In the genomic region with DNA sequence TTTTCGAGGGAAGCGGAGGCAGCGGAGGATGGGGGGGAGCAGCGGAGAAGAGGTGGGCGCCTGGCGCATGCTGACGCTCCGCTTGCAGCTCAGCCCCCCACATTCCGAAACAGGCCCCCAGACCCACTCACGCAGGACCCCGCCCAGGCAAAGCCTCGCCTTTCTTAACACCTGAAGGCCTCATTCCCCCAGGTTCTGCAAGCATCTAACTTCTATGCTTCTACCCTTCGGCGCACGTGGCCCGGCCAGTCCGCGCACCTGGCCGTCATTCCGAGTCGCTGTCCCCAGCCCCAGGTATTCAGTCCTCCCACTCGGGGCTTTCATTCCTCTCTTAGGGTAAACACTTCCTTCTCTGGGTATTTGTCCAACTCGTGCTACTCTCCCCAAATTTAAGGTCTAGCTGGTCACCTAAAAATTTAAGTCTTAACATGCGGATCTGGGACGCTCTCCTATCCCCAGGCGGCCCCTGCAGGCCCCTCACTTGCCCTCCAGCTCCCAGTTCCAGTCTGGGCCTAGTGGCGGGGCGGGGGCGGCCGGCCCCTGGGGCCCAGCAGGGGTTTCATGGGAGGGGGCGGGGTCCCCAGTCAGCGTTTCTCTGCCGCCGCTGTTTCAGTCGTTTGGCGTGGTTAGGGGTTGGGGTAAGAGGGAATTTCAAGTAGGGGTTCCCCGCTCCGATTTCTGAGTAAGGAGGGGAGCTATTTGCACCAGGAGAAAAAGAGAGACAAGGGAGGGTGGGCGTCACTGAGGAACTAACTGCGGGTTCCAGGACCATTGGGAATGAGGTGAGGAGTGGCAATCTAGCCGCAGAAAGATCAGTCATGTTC, we compare ENCODE assay signal across 8 cellular contexts. TPM values are rescaled to one million over a fixed set of nuclear protein-coding genes. Genes with fewer than 3 reads are reported as not detected.
DNase-seq lines count a peak whose midpoint lies in the region; ATAC-seq and TF ChIP-seq lines count a peak whose summit lies in the region.

No MANE protein-coding gene starts in this region.

- peak overlapping the region; percentile 83 for H3K4me3 Mint-ChIP-seq in T-helper 1 cell treated with Interleukin-12 subunit alpha and Interleukin-12 subunit beta and Interleukin-4 antibody, amounts not matched to agents 30 μg/mL and 1 μg/mL, for 36 hours
- peak overlapping the region; percentile 99 for H3K4me3 Mint-ChIP-seq in dendritic cell treated with granulocyte-macrophage colony-stimulating factor and Interleukin-4, amounts not matched to agents 40 ng/mL and 50 ng/mL, for 4 days

- H3K36me3 ChIP-seq in HEK293 (ENCODE audit: control insufficient read depth in 2 of 2, insufficient read depth in 1 of 2, low read length in 2 of 2) = no peaks in the 10 kb centered on the region
- no peaks in the 10 kb centered on the region for H3K36me3 ChIP-seq in muscle layer of colon (ENCODE audit: insufficient read depth, low read length)
- H3K36me3 ChIP-seq in tibial nerve = no peaks in the 10 kb centered on the region

- no peak for DNase-seq in tibial nerve (ENCODE audit: low spot score in 2 of 2)

- POLR2A ChIA-PET in HEK293 (lab: Yijun Ruan, JAX) = interaction anchor here (0.7 to 1.8 kb wide), 7 partner anchors 12 to 79 kb away, joined by 3 to 8 read pairs (median 3); partner anchors contain the start of genes ADAM15, EFNA3, FLAD1 and PBXIP1

- intact Hi-C loops in dendritic cell treated with granulocyte-macrophage colony-stimulating factor and Interleukin-4, amounts not matched to agents 40 ng/mL and 50 ng/mL, for 4 days (cut with micrococcal nuclease) = loop anchor here (1.0 to 5.0 kb wide), 3 partner anchors 17 to 38 kb away; partner anchors contain the start of genes FLAD1 and PYGO2

- 1 to 3% methylated on average over 33 to 40 of the region's 41 CpGs for WGBS in tibial nerve, 2 donors

- no peak for TF ChIP-seq EP300 in tibial nerve (IDR thresholded peaks at IDR 0.05)

- H3K27ac Mint-ChIP-seq in T-helper 1 cell treated with Interleukin-12 subunit alpha and Interleukin-12 subunit beta and Interleukin-4 antibody, amounts not matched to agents 30 μg/mL and 1 μg/mL, for 36 hours = peak overlapping the region; percentile 93
- H3K27ac Mint-ChIP-seq in dendritic cell treated with granulocyte-macrophage colony-stimulating factor and Interleukin-4, amounts not matched to agents 40 ng/mL and 50 ng/mL, for 4 days = peak overlapping the region; percentile 100

- ATAC-seq in HG03457 (IDR thresholded peaks at IDR 0.05; ENCODE audit: unreplicated experiment) = no peak
- ATAC-seq in HG03025 (IDR thresholded peaks at IDR 0.05; ENCODE audit: low FRiP score, unreplicated experiment) = no peak

- no peaks in the 10 kb centered on the region for H3K27me3 Mint-ChIP-seq in T-helper 1 cell treated with Interleukin-12 subunit alpha and Interleukin-12 subunit beta and Interleukin-4 antibody, amounts not matched to agents 30 μg/mL and 1 μg/mL, for 36 hours (ENCODE audit: low read depth)
- no peaks in the 10 kb centered on the region for H3K27me3 Mint-ChIP-seq in dendritic cell treated with granulocyte-macrophage colony-stimulating factor and Interleukin-4, amounts not matched to agents 40 ng/mL and 50 ng/mL, for 4 days

- H3K9me3 Mint-ChIP-seq in T-helper 1 cell treated with Interleukin-12 subunit alpha and Interleukin-12 subunit beta and Interleukin-4 antibody, amounts not matched to agents 30 μg/mL and 1 μg/mL, for 36 hours = no peaks in the 10 kb centered on the region
- H3K9me3 Mint-ChIP-seq in dendritic cell treated with granulocyte-macrophage colony-stimulating factor and Interleukin-4, amounts not matched to agents 40 ng/mL and 50 ng/mL, for 4 days = no peaks in the 10 kb centered on the region

- H3K27me3 ChIP-seq in muscle layer of colon (ENCODE audit: control insufficient read depth in 1 of 2, insufficient read depth in 2 of 2, low read length in 2 of 2) = no peaks in the 10 kb centered on the region
- no peaks in the 10 kb centered on the region for H3K27me3 ChIP-seq in tibial nerve

- H3K9me3 ChIP-seq in HEK293 (ENCODE audit: control insufficient read depth, insufficient read depth, low read depth, low read length) (no peaks in the 10 kb centered on the region), muscle layer of colon (ENCODE audit: low read length) (no peaks in the 10 kb centered on the region), tibial nerve (no peaks in the 10 kb centered on the region)

- H3K4me1 Mint-ChIP-seq in T-helper 1 cell treated with Interleukin-12 subunit alpha and Interleukin-12 subunit beta and Interleukin-4 antibody, amounts not matched to agents 30 μg/mL and 1 μg/mL, for 36 hours (ENCODE audit: low read depth) = peaks cover 34% of the 10 kb centered on the region
- peaks cover 66% of the 10 kb centered on the region for H3K4me1 Mint-ChIP-seq in dendritic cell treated with granulocyte-macrophage colony-stimulating factor and Interleukin-4, amounts not matched to agents 40 ng/mL and 50 ng/mL, for 4 days (ENCODE audit: low read depth)

- CTCF ChIA-PET in HEK293 (lab: Yijun Ruan, JAX) = interaction anchor here (0.6 to 8.9 kb wide), 26 partner anchors 8 to 1323 kb away, joined by 3 to 55 read pairs (median 4); partner anchors contain the start of genes FLAD1, PBXIP1, PYGO2 and SHC1

- H3K4me1 ChIP-seq in HEK293 (ENCODE audit: control insufficient read depth, insufficient read depth, low read length) (peaks cover 13% of the 10 kb centered on the region), muscle layer of colon (ENCODE audit: insufficient read depth, low read length) (peaks cover 16% of the 10 kb centered on the region), tibial nerve (peaks cover 0 to 47% (median 22%) of the 10 kb centered on the region in 4 donors)

- no peak for TF ChIP-seq POLR2A in tibial nerve (IDR thresholded peaks at IDR 0.05)

- peaks cover 5% of the 10 kb centered on the region for H3K36me3 Mint-ChIP-seq in T-helper 1 cell treated with Interleukin-12 subunit alpha and Interleukin-12 subunit beta and Interleukin-4 antibody, amounts not matched to agents 30 μg/mL and 1 μg/mL, for 36 hours (ENCODE audit: low read depth)
- H3K36me3 Mint-ChIP-seq in dendritic cell treated with granulocyte-macrophage colony-stimulating factor and Interleukin-4, amounts not matched to agents 40 ng/mL and 50 ng/mL, for 4 days (ENCODE audit: low read depth) = peaks cover 38% of the 10 kb centered on the region

- TF ChIP-seq CTCF in C4-2B (conservative IDR thresholded peaks at IDR 0.05) = no peak
- TF ChIP-seq CTCF in HEK293 (tag by site-specific recombination; IDR thresholded peaks at IDR 0.05) = no peak
- TF ChIP-seq CTCF in tibial nerve (IDR thresholded peaks at IDR 0.05) = peak in 1 of 5 experiments; percentile 16

- H3K4me3 ChIP-seq in HEK293 (ENCODE audit: low read depth, low read length) (peak overlapping the region; percentile 11; the same call in 1 of the 2 replicates), muscle layer of colon (ENCODE audit: low read depth in 1 of 2, low read length in 2 of 2) (peak overlapping the region; percentile 52 to 75), tibial nerve (peak overlapping the region; percentile 58 to 94 (median 78))

- H3K27ac ChIP-seq in C4-2B = peak overlapping the region; percentile 99
- peak overlapping the region; percentile 77 for H3K27ac ChIP-seq in HEK293 (ENCODE audit: extremely low read depth, low read depth, low read length)
- peak overlapping the region; percentile 95 for H3K27ac ChIP-seq in muscle layer of colon (ENCODE audit: low read depth, low read length)
- H3K27ac ChIP-seq in tibial nerve = peak overlapping the region; percentile 88 to 99 (median 98)

- H3K9ac ChIP-seq in muscle layer of colon (ENCODE audit: low read length) = peak overlapping the region; percentile 94

TF ChIP-seq in HEK293, 187 proteins besides CTCF, POLR2A, EP300 and RAD21 (continues in another document):
- no peak for TF ChIP-seq ZNF645 (tag by site-specific recombination; IDR thresholded peaks at IDR 0.05)
- TF ChIP-seq, protein P1, sequence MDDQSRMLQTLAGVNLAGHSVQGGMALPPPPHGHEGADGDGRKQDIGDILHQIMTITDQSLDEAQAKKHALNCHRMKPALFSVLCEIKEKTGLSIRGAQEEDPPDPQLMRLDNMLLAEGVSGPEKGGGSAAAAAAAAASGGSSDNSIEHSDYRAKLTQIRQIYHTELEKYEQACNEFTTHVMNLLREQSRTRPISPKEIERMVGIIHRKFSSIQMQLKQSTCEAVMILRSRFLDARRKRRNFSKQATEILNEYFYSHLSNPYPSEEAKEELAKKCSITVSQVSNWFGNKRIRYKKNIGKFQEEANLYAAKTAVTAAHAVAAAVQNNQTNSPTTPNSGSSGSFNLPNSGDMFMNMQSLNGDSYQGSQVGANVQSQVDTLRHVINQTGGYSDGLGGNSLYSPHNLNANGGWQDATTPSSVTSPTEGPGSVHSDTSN (CRISPR knock-in tag; IDR thresholded peaks at IDR 0.05) = no peak
- no peak for TF ChIP-seq HIC1 (tag by site-specific recombination; IDR thresholded peaks at IDR 0.05)
- TF ChIP-seq ZNF561 (tag by site-specific recombination; IDR thresholded peaks at IDR 0.05; ENCODE audit: borderline replicate concordance) = 0 out of 2 replicates have a peak, but pooled peaks have one; percentile 33

RNA-seq across cellular contexts. Expression of gene ZBTB7B, which starts 2.7 kb away (rescaled TPM):
- 10 to 100 TPM; 44.6 to 53.4 (median 49.5) TPM for total RNA-seq in tibial nerve

RNA-seq across cellular contexts. Expression of gene LENEP, which starts 6.5 kb away (rescaled TPM):
- total RNA-seq in tibial nerve = 1 to 10 TPM in 1 of 4 donors, not detected in 3; 1.5 TPM

RNA-seq across cellular contexts. Expression of gene FLAD1, which starts 16.7 kb away (rescaled TPM):
- total RNA-seq in tibial nerve = 10 to 100 TPM; 17.4 to 33.6 (median 23.6) TPM

RNA-seq across cellular contexts. Expression of gene CKS1B, which starts 25.4 kb away (rescaled TPM):
- total RNA-seq in tibial nerve = 10 to 100 TPM; 35.2 to 40.5 (median 37.3) TPM

RNA-seq across cellular contexts. Expression of gene SHC1, which starts 29.3 kb away (rescaled TPM):
- total RNA-seq in tibial nerve = 100 to 1,000 TPM in 2 of 4 donors, 10 to 100 TPM in 2; 82.9 to 168 (median 101) TPM

Comparison
In these comparisons a context has a peak if more than half of its experiments do, and no peak if none do; other contexts are left out.
1. H3K4me3 ChIP-seq: peak in every context shown above with its lines; median percentile 78 in tibial nerve; 64 in muscle layer of colon; 11 in HEK293.